Comparison of ENCODE assay signal across 1 cellular context in genomic region chr13:76836311-76836710, GRCh38.
TF ChIP-seq lines count a peak whose summit lies in the region.

No MANE protein-coding gene starts in this region.

TF ChIP-seq in endothelial cell of umbilical vein, 7 proteins besides CTCF, POLR2A, EP300 and RAD21:
- no peak for TF ChIP-seq JUN (IDR thresholded peaks at IDR 0.05; ENCODE audit: borderline replicate concordance, insufficient read depth, insufficient read length, low read depth)
- TF ChIP-seq MYC (IDR thresholded peaks at IDR 0.05; ENCODE audit: low read depth, low read length): no peak
- no peak for TF ChIP-seq FOS (IDR thresholded peaks at IDR 0.05; ENCODE audit: borderline replicate concordance, insufficient read depth, low read length)
- TF ChIP-seq POLR2AphosphoS5 (IDR thresholded peaks at IDR 0.05; ENCODE audit: insufficient read depth, low read depth, low read length): no peak
- TF ChIP-seq MAX (IDR thresholded peaks at IDR 0.05; ENCODE audit: insufficient read depth, insufficient read length): no peak
- TF ChIP-seq GATA2 (IDR thresholded peaks at IDR 0.05; ENCODE audit: insufficient read depth, insufficient read length, low read depth, low read length): no peak
- no peak for TF ChIP-seq EZH2 (IDR thresholded peaks at IDR 0.05; ENCODE audit: borderline replicate concordance, low read depth, low read length, severe bottlenecking)
